In genomic region chr1:68497358-68497698, GRCh38 we compare ENCODE assay signal across 1 cellular context.
TF ChIP-seq lines count a peak whose summit lies in the region.

No MANE protein-coding gene starts in this region.

TF ChIP-seq in GM23338, 12 proteins besides CTCF, POLR2A, EP300 and RAD21 (continued from another document):
- no peak for TF ChIP-seq ETS1 (IDR thresholded peaks at IDR 0.05)
- TF ChIP-seq ZNF114 (CRISPR knock-in tag; IDR thresholded peaks at IDR 0.05): no peak
- TF ChIP-seq JUNB (IDR thresholded peaks at IDR 0.05; ENCODE audit: unreplicated experiment): no peak
- TF ChIP-seq STAT1 (IDR thresholded peaks at IDR 0.05; ENCODE audit: unreplicated experiment): no peak
- no peak for TF ChIP-seq CREB1 (CRISPR knock-in tag; IDR thresholded peaks at IDR 0.05; ENCODE audit: low read depth)
- no peak for TF ChIP-seq ZNF462 (CRISPR knock-in tag; IDR thresholded peaks at IDR 0.05)
- TF ChIP-seq ZNF331 (CRISPR knock-in tag; IDR thresholded peaks at IDR 0.05; ENCODE audit: low read depth): no peak
- no peak for TF ChIP-seq POLR2AphosphoS5 (IDR thresholded peaks at IDR 0.05; ENCODE audit: low read depth)
